1 cellular context compared by ENCODE assay signal in the genomic region with DNA sequence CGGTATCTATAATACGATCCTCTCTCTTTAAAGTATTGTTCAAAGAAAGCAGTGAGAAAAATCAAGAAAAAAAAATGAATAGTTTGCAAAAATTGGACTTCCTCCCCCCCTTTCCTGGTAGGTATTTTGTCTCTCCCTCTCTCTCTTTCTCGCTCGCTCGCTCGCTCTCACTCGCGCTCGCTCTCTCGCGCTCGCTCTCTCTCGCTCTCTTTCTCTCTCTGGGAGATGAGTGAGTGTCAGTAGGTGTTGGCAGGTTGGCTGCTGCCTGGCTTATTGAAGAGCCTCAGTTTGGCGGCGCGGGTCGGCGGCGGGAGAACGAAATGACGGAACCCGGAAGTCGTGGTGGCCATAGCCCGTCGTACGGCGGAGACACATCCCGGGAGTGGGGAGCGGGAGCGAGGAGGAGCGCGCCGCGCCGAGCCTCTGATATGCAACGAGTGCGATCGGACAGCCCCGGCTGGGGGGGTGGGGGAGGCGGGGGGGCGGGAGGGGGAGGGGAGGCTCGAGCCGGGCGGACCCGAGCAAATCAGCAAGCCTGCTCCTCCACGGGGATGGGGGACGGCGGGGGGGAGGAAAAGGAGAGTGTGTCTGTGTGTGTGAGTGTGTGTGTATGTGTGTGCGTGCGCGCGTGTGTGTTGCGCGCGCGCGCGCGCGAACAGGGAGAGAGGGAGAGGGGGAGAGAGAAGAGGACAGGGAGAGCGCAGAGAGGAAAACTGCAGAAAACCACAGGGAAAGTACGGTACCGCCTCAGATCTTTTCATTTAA.
TF ChIP-seq lines count a peak whose summit lies in the region.

A gene (minus strand): TSS at position 441 of the 765 bp plus-strand sequence. CDS start 1,083 bp downstream, outside the sequence.

TF ChIP-seq in HepG2, 621 proteins besides CTCF, POLR2A, EP300 and RAD21 (continued from another document and continues in another):
- TF ChIP-seq, protein P1, sequence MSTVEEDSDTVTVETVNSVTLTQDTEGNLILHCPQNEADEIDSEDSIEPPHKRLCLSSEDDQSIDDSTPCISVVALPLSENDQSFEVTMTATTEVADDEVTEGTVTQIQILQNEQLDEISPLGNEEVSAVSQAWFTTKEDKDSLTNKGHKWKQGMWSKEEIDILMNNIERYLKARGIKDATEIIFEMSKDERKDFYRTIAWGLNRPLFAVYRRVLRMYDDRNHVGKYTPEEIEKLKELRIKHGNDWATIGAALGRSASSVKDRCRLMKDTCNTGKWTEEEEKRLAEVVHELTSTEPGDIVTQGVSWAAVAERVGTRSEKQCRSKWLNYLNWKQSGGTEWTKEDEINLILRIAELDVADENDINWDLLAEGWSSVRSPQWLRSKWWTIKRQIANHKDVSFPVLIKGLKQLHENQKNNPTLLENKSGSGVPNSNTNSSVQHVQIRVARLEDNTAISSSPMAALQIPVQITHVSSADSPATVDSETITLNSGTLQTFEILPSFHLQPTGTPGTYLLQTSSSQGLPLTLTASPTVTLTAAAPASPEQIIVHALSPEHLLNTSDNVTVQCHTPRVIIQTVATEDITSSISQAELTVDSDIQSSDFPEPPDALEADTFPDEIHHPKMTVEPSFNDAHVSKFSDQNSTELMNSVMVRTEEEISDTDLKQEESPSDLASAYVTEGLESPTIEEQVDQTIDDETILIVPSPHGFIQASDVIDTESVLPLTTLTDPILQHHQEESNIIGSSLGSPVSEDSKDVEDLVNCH (CRISPR knock-in tag; IDR thresholded peaks at IDR 0.05) = no peak
- TF ChIP-seq THYN1 (CRISPR knock-in tag; IDR thresholded peaks at IDR 0.05; ENCODE audit: borderline replicate concordance, low read depth) (no peak), ZNF570 (CRISPR knock-in tag; IDR thresholded peaks at IDR 0.05; ENCODE audit: borderline replicate concordance) (no peak), ZNF468 (CRISPR knock-in tag; IDR thresholded peaks at IDR 0.05) (no peak), HOXA9 (CRISPR knock-in tag; IDR thresholded peaks at IDR 0.05; ENCODE audit: borderline replicate concordance) (no peak), ZNF615 (CRISPR knock-in tag; IDR thresholded peaks at IDR 0.05; ENCODE audit: borderline replicate concordance) (no peak), TCF12 (IDR thresholded peaks at IDR 0.05) (no peak), TCF12 (CRISPR knock-in tag; IDR thresholded peaks at IDR 0.05) (no peak), SMARCC2 (IDR thresholded peaks at IDR 0.05) (no peak), ZNF703 (CRISPR knock-in tag; IDR thresholded peaks at IDR 0.05; ENCODE audit: borderline replicate concordance) (no peak), CC2D1A (CRISPR knock-in tag; IDR thresholded peaks at IDR 0.05) (no peak), ZNF354B (CRISPR knock-in tag; IDR thresholded peaks at IDR 0.05) (no peak), HDAC2 (CRISPR knock-in tag; IDR thresholded peaks at IDR 0.05) (0 out of 2 replicates have a peak, but pooled peaks have one; percentile 16), ZNF629 (CRISPR knock-in tag; conservative IDR thresholded peaks at IDR 0.05) (no peak), POGZ (CRISPR knock-in tag; IDR thresholded peaks at IDR 0.05) (0 out of 2 replicates have a peak, but pooled peaks have one; percentile 59), ZNF557 (CRISPR knock-in tag; IDR thresholded peaks at IDR 0.05) (no peak), GATA4 (IDR thresholded peaks at IDR 0.05; ENCODE audit: borderline replicate concordance, low read depth) (no peak), ISX (CRISPR knock-in tag; conservative IDR thresholded peaks at IDR 0.05) (no peak), ZNF724P (CRISPR knock-in tag; IDR thresholded peaks at IDR 0.05; ENCODE audit: borderline replicate concordance) (no peak), TGIF2 (CRISPR knock-in tag; IDR thresholded peaks at IDR 0.05) (peak; percentile 34; the same call in 1 of the 2 replicates), NFKB2 (CRISPR knock-in tag; IDR thresholded peaks at IDR 0.05; ENCODE audit: borderline replicate concordance) (no peak), ZMYM4 (CRISPR knock-in tag; IDR thresholded peaks at IDR 0.05) (peak; percentile 56), ZNF530 (CRISPR knock-in tag; IDR thresholded peaks at IDR 0.05; ENCODE audit: low read depth) (no peak), ZBTB8A (CRISPR knock-in tag; IDR thresholded peaks at IDR 0.05; ENCODE audit: borderline replicate concordance, low read depth) (no peak), MED1 (CRISPR knock-in tag; IDR thresholded peaks at IDR 0.05) (no peak), NR2F6 (IDR thresholded peaks at IDR 0.05) (no peak), NR2F6 (CRISPR knock-in tag; IDR thresholded peaks at IDR 0.05) (no peak), SNAI1 (CRISPR knock-in tag; IDR thresholded peaks at IDR 0.05; ENCODE audit: borderline replicate concordance) (no peak)
- TF ChIP-seq, protein P2, sequence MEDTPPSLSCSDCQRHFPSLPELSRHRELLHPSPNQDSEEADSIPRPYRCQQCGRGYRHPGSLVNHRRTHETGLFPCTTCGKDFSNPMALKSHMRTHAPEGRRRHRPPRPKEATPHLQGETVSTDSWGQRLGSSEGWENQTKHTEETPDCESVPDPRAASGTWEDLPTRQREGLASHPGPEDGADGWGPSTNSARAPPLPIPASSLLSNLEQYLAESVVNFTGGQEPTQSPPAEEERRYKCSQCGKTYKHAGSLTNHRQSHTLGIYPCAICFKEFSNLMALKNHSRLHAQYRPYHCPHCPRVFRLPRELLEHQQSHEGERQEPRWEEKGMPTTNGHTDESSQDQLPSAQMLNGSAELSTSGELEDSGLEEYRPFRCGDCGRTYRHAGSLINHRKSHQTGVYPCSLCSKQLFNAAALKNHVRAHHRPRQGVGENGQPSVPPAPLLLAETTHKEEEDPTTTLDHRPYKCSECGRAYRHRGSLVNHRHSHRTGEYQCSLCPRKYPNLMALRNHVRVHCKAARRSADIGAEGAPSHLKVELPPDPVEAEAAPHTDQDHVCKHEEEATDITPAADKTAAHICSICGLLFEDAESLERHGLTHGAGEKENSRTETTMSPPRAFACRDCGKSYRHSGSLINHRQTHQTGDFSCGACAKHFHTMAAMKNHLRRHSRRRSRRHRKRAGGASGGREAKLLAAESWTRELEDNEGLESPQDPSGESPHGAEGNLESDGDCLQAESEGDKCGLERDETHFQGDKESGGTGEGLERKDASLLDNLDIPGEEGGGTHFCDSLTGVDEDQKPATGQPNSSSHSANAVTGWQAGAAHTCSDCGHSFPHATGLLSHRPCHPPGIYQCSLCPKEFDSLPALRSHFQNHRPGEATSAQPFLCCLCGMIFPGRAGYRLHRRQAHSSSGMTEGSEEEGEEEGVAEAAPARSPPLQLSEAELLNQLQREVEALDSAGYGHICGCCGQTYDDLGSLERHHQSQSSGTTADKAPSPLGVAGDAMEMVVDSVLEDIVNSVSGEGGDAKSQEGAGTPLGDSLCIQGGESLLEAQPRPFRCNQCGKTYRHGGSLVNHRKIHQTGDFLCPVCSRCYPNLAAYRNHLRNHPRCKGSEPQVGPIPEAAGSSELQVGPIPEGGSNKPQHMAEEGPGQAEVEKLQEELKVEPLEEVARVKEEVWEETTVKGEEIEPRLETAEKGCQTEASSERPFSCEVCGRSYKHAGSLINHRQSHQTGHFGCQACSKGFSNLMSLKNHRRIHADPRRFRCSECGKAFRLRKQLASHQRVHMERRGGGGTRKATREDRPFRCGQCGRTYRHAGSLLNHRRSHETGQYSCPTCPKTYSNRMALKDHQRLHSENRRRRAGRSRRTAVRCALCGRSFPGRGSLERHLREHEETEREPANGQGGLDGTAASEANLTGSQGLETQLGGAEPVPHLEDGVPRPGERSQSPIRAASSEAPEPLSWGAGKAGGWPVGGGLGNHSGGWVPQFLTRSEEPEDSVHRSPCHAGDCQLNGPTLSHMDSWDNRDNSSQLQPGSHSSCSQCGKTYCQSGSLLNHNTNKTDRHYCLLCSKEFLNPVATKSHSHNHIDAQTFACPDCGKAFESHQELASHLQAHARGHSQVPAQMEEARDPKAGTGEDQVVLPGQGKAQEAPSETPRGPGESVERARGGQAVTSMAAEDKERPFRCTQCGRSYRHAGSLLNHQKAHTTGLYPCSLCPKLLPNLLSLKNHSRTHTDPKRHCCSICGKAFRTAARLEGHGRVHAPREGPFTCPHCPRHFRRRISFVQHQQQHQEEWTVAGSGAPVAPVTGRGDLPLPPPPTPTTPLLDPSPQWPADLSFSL (CRISPR knock-in tag; IDR thresholded peaks at IDR 0.05) = peak; percentile 89
- TF ChIP-seq, protein P3, sequence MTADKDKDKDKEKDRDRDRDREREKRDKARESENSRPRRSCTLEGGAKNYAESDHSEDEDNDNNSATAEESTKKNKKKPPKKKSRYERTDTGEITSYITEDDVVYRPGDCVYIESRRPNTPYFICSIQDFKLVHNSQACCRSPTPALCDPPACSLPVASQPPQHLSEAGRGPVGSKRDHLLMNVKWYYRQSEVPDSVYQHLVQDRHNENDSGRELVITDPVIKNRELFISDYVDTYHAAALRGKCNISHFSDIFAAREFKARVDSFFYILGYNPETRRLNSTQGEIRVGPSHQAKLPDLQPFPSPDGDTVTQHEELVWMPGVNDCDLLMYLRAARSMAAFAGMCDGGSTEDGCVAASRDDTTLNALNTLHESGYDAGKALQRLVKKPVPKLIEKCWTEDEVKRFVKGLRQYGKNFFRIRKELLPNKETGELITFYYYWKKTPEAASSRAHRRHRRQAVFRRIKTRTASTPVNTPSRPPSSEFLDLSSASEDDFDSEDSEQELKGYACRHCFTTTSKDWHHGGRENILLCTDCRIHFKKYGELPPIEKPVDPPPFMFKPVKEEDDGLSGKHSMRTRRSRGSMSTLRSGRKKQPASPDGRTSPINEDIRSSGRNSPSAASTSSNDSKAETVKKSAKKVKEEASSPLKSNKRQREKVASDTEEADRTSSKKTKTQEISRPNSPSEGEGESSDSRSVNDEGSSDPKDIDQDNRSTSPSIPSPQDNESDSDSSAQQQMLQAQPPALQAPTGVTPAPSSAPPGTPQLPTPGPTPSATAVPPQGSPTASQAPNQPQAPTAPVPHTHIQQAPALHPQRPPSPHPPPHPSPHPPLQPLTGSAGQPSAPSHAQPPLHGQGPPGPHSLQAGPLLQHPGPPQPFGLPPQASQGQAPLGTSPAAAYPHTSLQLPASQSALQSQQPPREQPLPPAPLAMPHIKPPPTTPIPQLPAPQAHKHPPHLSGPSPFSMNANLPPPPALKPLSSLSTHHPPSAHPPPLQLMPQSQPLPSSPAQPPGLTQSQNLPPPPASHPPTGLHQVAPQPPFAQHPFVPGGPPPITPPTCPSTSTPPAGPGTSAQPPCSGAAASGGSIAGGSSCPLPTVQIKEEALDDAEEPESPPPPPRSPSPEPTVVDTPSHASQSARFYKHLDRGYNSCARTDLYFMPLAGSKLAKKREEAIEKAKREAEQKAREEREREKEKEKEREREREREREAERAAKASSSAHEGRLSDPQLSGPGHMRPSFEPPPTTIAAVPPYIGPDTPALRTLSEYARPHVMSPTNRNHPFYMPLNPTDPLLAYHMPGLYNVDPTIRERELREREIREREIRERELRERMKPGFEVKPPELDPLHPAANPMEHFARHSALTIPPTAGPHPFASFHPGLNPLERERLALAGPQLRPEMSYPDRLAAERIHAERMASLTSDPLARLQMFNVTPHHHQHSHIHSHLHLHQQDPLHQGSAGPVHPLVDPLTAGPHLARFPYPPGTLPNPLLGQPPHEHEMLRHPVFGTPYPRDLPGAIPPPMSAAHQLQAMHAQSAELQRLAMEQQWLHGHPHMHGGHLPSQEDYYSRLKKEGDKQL (CRISPR knock-in tag; IDR thresholded peaks at IDR 0.05; ENCODE audit: low read depth) = peak; percentile 9; the same call in 1 of the 2 replicates
- TF ChIP-seq, protein P4, sequence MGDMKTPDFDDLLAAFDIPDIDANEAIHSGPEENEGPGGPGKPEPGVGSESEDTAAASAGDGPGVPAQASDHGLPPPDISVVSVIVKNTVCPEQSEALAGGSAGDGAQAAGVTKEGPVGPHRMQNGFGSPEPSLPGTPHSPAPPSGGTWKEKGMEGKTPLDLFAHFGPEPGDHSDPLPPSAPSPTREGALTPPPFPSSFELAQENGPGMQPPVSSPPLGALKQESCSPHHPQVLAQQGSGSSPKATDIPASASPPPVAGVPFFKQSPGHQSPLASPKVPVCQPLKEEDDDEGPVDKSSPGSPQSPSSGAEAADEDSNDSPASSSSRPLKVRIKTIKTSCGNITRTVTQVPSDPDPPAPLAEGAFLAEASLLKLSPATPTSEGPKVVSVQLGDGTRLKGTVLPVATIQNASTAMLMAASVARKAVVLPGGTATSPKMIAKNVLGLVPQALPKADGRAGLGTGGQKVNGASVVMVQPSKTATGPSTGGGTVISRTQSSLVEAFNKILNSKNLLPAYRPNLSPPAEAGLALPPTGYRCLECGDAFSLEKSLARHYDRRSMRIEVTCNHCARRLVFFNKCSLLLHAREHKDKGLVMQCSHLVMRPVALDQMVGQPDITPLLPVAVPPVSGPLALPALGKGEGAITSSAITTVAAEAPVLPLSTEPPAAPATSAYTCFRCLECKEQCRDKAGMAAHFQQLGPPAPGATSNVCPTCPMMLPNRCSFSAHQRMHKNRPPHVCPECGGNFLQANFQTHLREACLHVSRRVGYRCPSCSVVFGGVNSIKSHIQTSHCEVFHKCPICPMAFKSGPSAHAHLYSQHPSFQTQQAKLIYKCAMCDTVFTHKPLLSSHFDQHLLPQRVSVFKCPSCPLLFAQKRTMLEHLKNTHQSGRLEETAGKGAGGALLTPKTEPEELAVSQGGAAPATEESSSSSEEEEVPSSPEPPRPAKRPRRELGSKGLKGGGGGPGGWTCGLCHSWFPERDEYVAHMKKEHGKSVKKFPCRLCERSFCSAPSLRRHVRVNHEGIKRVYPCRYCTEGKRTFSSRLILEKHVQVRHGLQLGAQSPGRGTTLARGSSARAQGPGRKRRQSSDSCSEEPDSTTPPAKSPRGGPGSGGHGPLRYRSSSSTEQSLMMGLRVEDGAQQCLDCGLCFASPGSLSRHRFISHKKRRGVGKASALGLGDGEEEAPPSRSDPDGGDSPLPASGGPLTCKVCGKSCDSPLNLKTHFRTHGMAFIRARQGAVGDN (CRISPR knock-in tag; IDR thresholded peaks at IDR 0.05) = peak; percentile 70
- TF ChIP-seq, protein P5, sequence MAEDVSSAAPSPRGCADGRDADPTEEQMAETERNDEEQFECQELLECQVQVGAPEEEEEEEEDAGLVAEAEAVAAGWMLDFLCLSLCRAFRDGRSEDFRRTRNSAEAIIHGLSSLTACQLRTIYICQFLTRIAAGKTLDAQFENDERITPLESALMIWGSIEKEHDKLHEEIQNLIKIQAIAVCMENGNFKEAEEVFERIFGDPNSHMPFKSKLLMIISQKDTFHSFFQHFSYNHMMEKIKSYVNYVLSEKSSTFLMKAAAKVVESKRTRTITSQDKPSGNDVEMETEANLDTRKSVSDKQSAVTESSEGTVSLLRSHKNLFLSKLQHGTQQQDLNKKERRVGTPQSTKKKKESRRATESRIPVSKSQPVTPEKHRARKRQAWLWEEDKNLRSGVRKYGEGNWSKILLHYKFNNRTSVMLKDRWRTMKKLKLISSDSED (CRISPR knock-in tag; IDR thresholded peaks at IDR 0.05) = no peak
- TF ChIP-seq, protein P6, sequence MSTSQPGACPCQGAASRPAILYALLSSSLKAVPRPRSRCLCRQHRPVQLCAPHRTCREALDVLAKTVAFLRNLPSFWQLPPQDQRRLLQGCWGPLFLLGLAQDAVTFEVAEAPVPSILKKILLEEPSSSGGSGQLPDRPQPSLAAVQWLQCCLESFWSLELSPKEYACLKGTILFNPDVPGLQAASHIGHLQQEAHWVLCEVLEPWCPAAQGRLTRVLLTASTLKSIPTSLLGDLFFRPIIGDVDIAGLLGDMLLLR (CRISPR knock-in tag; IDR thresholded peaks at IDR 0.05) = peak; percentile 29; the same call in 1 of the 2 replicates
